In the genomic region with DNA sequence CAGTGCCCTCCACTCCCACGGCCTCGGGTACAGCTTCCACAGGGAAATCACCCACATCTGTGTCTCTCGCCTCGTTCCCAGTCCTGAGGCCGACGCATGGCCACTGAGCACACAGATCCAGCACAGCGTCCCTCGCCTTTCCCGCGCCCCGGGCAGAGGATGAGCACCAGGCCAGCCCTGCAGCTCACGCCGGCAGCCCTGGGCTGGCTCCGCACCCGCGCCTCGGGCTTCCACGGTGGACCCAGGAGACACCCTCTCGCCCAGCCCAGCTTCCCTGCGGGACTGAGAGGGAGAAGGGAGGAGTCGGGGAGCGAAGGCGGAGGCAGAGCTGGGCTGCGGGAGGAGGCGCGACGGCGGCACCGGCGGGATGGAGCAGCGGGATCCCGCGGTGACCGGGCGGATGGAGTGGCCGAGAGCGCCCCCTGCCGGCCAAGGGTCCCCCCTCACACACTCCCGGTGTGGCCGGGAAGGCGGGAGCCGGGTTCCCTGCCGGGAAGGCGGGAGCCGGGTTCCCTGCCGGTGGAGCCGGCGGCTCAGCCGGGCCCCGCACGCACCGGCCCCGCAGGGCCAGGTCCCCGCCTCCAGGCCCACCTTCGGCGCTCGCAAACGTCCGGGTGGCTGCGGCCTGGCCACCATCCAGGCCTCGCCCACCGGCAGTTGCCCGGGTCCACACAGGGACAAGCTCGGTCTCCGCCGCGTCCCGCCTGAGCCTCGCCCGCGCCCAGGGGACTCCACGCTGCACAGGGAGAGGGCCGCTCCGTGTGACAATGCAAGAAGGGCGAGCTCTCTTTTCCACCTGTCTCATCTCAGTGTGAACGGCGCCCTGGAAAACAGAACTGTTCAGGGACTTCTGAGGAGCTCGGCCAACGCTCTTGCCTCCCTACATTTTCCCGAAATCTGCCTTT, we compare ENCODE assay signal across 1 cellular context.
A peak's percentile ranks its signal among the peaks of the same experiment; 100 is the strongest.
TF ChIP-seq lines count a peak whose summit lies in the region.

No MANE protein-coding gene starts in this region.

TF ChIP-seq in WTC11, 78 proteins besides CTCF, POLR2A, EP300 and RAD21 (continued from another document):
- TF ChIP-seq, protein P1, sequence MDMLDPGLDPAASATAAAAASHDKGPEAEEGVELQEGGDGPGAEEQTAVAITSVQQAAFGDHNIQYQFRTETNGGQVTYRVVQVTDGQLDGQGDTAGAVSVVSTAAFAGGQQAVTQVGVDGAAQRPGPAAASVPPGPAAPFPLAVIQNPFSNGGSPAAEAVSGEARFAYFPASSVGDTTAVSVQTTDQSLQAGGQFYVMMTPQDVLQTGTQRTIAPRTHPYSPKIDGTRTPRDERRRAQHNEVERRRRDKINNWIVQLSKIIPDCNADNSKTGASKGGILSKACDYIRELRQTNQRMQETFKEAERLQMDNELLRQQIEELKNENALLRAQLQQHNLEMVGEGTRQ (CRISPR knock-in tag; IDR thresholded peaks at IDR 0.05), result no peak
- TF ChIP-seq, protein P2, sequence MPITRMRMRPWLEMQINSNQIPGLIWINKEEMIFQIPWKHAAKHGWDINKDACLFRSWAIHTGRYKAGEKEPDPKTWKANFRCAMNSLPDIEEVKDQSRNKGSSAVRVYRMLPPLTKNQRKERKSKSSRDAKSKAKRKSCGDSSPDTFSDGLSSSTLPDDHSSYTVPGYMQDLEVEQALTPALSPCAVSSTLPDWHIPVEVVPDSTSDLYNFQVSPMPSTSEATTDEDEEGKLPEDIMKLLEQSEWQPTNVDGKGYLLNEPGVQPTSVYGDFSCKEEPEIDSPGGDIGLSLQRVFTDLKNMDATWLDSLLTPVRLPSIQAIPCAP (CRISPR knock-in tag; IDR thresholded peaks at IDR 0.05), result 0 out of 2 replicates have a peak, but pooled peaks have one; percentile 61
- no peak for TF ChIP-seq PRRX2 (CRISPR knock-in tag; IDR thresholded peaks at IDR 0.05)
- TF ChIP-seq, protein P3, sequence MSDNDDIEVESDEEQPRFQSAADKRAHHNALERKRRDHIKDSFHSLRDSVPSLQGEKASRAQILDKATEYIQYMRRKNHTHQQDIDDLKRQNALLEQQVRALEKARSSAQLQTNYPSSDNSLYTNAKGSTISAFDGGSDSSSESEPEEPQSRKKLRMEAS (CRISPR knock-in tag; IDR thresholded peaks at IDR 0.05), result peak; percentile 98
- TF ChIP-seq ATF1 (CRISPR knock-in tag; IDR thresholded peaks at IDR 0.05), result peak; percentile 60
- peak; percentile 72 for TF ChIP-seq SMAD4 (CRISPR knock-in tag; IDR thresholded peaks at IDR 0.05)
- 0 out of 2 replicates have a peak, but pooled peaks have one; percentile 11 for TF ChIP-seq FOXK1 (CRISPR knock-in tag; IDR thresholded peaks at IDR 0.05)
- peak; percentile 95; the same call in 1 of the 2 replicates for TF ChIP-seq RELA (CRISPR knock-in tag; IDR thresholded peaks at IDR 0.05; ENCODE audit: borderline replicate concordance)
- TF ChIP-seq, protein P4, sequence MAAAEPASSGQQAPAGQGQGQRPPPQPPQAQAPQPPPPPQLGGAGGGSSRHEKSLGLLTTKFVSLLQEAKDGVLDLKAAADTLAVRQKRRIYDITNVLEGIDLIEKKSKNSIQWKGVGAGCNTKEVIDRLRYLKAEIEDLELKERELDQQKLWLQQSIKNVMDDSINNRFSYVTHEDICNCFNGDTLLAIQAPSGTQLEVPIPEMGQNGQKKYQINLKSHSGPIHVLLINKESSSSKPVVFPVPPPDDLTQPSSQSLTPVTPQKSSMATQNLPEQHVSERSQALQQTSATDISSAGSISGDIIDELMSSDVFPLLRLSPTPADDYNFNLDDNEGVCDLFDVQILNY (CRISPR knock-in tag; IDR thresholded peaks at IDR 0.05), result peak; percentile 86
- TF ChIP-seq ELF4 (CRISPR knock-in tag; IDR thresholded peaks at IDR 0.05; ENCODE audit: low read depth), result 0 out of 2 replicates have a peak, but pooled peaks have one; percentile 52
- TF ChIP-seq ZNF263 (CRISPR knock-in tag; IDR thresholded peaks at IDR 0.05; ENCODE audit: low read depth), result peak; percentile 82
- TF ChIP-seq, protein P5, sequence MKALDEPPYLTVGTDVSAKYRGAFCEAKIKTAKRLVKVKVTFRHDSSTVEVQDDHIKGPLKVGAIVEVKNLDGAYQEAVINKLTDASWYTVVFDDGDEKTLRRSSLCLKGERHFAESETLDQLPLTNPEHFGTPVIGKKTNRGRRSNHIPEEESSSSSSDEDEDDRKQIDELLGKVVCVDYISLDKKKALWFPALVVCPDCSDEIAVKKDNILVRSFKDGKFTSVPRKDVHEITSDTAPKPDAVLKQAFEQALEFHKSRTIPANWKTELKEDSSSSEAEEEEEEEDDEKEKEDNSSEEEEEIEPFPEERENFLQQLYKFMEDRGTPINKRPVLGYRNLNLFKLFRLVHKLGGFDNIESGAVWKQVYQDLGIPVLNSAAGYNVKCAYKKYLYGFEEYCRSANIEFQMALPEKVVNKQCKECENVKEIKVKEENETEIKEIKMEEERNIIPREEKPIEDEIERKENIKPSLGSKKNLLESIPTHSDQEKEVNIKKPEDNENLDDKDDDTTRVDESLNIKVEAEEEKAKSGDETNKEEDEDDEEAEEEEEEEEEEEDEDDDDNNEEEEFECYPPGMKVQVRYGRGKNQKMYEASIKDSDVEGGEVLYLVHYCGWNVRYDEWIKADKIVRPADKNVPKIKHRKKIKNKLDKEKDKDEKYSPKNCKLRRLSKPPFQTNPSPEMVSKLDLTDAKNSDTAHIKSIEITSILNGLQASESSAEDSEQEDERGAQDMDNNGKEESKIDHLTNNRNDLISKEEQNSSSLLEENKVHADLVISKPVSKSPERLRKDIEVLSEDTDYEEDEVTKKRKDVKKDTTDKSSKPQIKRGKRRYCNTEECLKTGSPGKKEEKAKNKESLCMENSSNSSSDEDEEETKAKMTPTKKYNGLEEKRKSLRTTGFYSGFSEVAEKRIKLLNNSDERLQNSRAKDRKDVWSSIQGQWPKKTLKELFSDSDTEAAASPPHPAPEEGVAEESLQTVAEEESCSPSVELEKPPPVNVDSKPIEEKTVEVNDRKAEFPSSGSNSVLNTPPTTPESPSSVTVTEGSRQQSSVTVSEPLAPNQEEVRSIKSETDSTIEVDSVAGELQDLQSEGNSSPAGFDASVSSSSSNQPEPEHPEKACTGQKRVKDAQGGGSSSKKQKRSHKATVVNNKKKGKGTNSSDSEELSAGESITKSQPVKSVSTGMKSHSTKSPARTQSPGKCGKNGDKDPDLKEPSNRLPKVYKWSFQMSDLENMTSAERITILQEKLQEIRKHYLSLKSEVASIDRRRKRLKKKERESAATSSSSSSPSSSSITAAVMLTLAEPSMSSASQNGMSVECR (CRISPR knock-in tag; IDR thresholded peaks at IDR 0.05; ENCODE audit: borderline replicate concordance), result peak; percentile 77
- peak; percentile 29; the same call in 1 of the 2 replicates for TF ChIP-seq NR2C2 (CRISPR knock-in tag; IDR thresholded peaks at IDR 0.05)
- TF ChIP-seq, protein P6, sequence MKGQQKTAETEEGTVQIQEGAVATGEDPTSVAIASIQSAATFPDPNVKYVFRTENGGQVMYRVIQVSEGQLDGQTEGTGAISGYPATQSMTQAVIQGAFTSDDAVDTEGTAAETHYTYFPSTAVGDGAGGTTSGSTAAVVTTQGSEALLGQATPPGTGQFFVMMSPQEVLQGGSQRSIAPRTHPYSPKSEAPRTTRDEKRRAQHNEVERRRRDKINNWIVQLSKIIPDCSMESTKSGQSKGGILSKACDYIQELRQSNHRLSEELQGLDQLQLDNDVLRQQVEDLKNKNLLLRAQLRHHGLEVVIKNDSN (CRISPR knock-in tag; IDR thresholded peaks at IDR 0.05), result peak; percentile 11; the same call in 1 of the 2 replicates
- TF ChIP-seq GTF2I (CRISPR knock-in tag; conservative IDR thresholded peaks at IDR 0.05), result no peak
- TF ChIP-seq, protein P7, sequence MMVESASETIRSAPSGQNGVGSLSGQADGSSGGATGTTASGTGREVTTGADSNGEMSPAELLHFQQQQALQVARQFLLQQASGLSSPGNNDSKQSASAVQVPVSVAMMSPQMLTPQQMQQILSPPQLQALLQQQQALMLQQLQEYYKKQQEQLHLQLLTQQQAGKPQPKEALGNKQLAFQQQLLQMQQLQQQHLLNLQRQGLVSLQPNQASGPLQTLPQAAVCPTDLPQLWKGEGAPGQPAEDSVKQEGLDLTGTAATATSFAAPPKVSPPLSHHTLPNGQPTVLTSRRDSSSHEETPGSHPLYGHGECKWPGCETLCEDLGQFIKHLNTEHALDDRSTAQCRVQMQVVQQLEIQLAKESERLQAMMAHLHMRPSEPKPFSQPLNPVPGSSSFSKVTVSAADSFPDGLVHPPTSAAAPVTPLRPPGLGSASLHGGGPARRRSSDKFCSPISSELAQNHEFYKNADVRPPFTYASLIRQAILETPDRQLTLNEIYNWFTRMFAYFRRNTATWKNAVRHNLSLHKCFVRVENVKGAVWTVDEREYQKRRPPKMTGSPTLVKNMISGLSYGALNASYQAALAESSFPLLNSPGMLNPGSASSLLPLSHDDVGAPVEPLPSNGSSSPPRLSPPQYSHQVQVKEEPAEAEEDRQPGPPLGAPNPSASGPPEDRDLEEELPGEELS (CRISPR knock-in tag; IDR thresholded peaks at IDR 0.05), result peak; percentile 89
- TF ChIP-seq, protein P8, sequence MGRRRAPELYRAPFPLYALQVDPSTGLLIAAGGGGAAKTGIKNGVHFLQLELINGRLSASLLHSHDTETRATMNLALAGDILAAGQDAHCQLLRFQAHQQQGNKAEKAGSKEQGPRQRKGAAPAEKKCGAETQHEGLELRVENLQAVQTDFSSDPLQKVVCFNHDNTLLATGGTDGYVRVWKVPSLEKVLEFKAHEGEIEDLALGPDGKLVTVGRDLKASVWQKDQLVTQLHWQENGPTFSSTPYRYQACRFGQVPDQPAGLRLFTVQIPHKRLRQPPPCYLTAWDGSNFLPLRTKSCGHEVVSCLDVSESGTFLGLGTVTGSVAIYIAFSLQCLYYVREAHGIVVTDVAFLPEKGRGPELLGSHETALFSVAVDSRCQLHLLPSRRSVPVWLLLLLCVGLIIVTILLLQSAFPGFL (CRISPR knock-in tag; IDR thresholded peaks at IDR 0.05; ENCODE audit: borderline replicate concordance), result peak; percentile 86; the same call in 1 of the 2 replicates
- 0 out of 2 replicates have a peak, but pooled peaks have one; percentile 40 for TF ChIP-seq ZNF232 (CRISPR knock-in tag; IDR thresholded peaks at IDR 0.05)
- TF ChIP-seq ZBTB21 (CRISPR knock-in tag; IDR thresholded peaks at IDR 0.05; ENCODE audit: borderline replicate concordance), result peak; percentile 22; the same call in 1 of the 2 replicates
- TF ChIP-seq, protein P9, sequence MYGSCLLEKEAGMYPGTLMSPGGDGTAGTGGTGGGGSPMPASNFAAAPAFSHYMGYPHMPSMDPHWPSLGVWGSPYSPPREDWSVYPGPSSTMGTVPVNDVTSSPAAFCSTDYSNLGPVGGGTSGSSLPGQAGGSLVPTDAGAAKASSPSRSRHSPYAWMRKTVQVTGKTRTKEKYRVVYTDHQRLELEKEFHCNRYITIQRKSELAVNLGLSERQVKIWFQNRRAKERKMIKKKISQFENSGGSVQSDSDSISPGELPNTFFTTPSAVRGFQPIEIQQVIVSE (CRISPR knock-in tag; IDR thresholded peaks at IDR 0.05; ENCODE audit: borderline replicate concordance), result no peak
- peak; percentile 96; the same call in 1 of the 2 replicates for TF ChIP-seq KAT7 (CRISPR knock-in tag; IDR thresholded peaks at IDR 0.05; ENCODE audit: borderline replicate concordance)
- peak; percentile 52 for TF ChIP-seq ETV6 (CRISPR knock-in tag; IDR thresholded peaks at IDR 0.05)
- TF ChIP-seq, protein P10, sequence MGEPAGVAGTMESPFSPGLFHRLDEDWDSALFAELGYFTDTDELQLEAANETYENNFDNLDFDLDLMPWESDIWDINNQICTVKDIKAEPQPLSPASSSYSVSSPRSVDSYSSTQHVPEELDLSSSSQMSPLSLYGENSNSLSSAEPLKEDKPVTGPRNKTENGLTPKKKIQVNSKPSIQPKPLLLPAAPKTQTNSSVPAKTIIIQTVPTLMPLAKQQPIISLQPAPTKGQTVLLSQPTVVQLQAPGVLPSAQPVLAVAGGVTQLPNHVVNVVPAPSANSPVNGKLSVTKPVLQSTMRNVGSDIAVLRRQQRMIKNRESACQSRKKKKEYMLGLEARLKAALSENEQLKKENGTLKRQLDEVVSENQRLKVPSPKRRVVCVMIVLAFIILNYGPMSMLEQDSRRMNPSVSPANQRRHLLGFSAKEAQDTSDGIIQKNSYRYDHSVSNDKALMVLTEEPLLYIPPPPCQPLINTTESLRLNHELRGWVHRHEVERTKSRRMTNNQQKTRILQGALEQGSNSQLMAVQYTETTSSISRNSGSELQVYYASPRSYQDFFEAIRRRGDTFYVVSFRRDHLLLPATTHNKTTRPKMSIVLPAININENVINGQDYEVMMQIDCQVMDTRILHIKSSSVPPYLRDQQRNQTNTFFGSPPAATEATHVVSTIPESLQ (CRISPR knock-in tag; IDR thresholded peaks at IDR 0.05), result 0 out of 2 replicates have a peak, but pooled peaks have one; percentile 34
- TF ChIP-seq RORB (CRISPR knock-in tag; IDR thresholded peaks at IDR 0.05), result no peak
- TF ChIP-seq, protein P11, sequence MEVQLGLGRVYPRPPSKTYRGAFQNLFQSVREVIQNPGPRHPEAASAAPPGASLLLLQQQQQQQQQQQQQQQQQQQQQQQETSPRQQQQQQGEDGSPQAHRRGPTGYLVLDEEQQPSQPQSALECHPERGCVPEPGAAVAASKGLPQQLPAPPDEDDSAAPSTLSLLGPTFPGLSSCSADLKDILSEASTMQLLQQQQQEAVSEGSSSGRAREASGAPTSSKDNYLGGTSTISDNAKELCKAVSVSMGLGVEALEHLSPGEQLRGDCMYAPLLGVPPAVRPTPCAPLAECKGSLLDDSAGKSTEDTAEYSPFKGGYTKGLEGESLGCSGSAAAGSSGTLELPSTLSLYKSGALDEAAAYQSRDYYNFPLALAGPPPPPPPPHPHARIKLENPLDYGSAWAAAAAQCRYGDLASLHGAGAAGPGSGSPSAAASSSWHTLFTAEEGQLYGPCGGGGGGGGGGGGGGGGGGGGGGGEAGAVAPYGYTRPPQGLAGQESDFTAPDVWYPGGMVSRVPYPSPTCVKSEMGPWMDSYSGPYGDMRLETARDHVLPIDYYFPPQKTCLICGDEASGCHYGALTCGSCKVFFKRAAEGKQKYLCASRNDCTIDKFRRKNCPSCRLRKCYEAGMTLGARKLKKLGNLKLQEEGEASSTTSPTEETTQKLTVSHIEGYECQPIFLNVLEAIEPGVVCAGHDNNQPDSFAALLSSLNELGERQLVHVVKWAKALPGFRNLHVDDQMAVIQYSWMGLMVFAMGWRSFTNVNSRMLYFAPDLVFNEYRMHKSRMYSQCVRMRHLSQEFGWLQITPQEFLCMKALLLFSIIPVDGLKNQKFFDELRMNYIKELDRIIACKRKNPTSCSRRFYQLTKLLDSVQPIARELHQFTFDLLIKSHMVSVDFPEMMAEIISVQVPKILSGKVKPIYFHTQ (CRISPR knock-in tag; IDR thresholded peaks at IDR 0.05), result no peak
- TF ChIP-seq GABPB1 (CRISPR knock-in tag; IDR thresholded peaks at IDR 0.05), result peak; percentile 44; the same call in 1 of the 2 replicates
- TF ChIP-seq ESRRA (CRISPR knock-in tag; IDR thresholded peaks at IDR 0.05; ENCODE audit: borderline replicate concordance), result peak; percentile 84
